ENCODE assay signal across 10 cellular contexts in genomic region chr4:108683479-108683878, GRCh38. TPM values are rescaled to one million over a fixed set of nuclear protein-coding genes. Genes with fewer than 3 reads are reported as not detected.
DNase-seq lines count a peak whose midpoint lies in the region; ATAC-seq and TF ChIP-seq lines count a peak whose summit lies in the region.
"Had no signal": no experiment of that assay in that cellular context is flagged by ENCODE, and none has a peak within 500 bp of the region (broad histone marks: within the 10 kb centered on the region; RNA-seq: fewer than 3 reads in every experiment).

No MANE protein-coding gene starts in this region.

- no peak for TF ChIP-seq POLR2A in HCT116 (IDR thresholded peaks at IDR 0.05; ENCODE audit: borderline replicate concordance, extremely low read depth, insufficient read depth, insufficient read length)

- H3K36me3 Mint-ChIP-seq in WTC11 (no peaks in the 10 kb centered on the region), endothelial cell (ENCODE audit: low read depth, unreplicated experiment) (no peaks in the 10 kb centered on the region)

- no peak overlapping the region for H3K27ac ChIP-seq in HCT116 (ENCODE audit: low read depth, low read length)
- H3K27ac ChIP-seq: spleen had no signal

- H3K4me1 Mint-ChIP-seq in WTC11 (no peaks in the 10 kb centered on the region), endothelial cell (ENCODE audit: unreplicated experiment) (no peaks in the 10 kb centered on the region)

- no peaks in the 10 kb centered on the region for H4K20me1 ChIP-seq in HCT116 (ENCODE audit: insufficient read depth)

- H3K4me1 ChIP-seq in HCT116 (ENCODE audit: control insufficient read depth in 1 of 2, insufficient read depth in 2 of 2, low read length in 2 of 2) = no peaks in the 10 kb centered on the region; a peak in 1 of 4 replicates
- H3K4me1 ChIP-seq: spleen had no signal

- peak; percentile 71; the same call in 1 of the 2 replicates for ATAC-seq in HCT116
- peak; percentile 63 for ATAC-seq in WTC11
- ATAC-seq in GM18519 (IDR thresholded peaks at IDR 0.05; ENCODE audit: low FRiP score, unreplicated experiment) = no peak

- no peak overlapping the region for H3K4me3 ChIP-seq in HCT116 (replicated peaks in 1 of 2; ENCODE audit: low read depth in 1 of 2, low read length in 2 of 2)
- H3K4me3 ChIP-seq: spleen had no signal

- RAD21 ChIA-PET in HCT116 (lab: Charles Lee; ENCODE audit: low non-redundant PET in 1 of 2, low total read pairs in 2 of 2, uncharacterized antibody in 2 of 2, unreplicated experiment in 2 of 2) = no interaction called here

- H3K27me3 ChIP-seq in HCT116 (ENCODE audit: insufficient read depth, low read length) = no peaks in the 10 kb centered on the region
- H3K27me3 ChIP-seq: spleen had no signal

- H3K9me3 ChIP-seq in HCT116 (ENCODE audit: control insufficient read depth in 1 of 2, insufficient read depth in 1 of 2, low read depth in 1 of 2, low read length in 2 of 2) = no peaks in the 10 kb centered on the region
- H3K9me3 ChIP-seq: spleen had no signal

- no peak overlapping the region for H3K27ac Mint-ChIP-seq in WTC11
- no peak overlapping the region for H3K27ac Mint-ChIP-seq in endothelial cell (ENCODE audit: unreplicated experiment)

- no peaks in the 10 kb centered on the region for H3K9me2 ChIP-seq in HCT116 (ENCODE audit: insufficient read depth)

- BruUV-seq in HCT116 (replicated peaks; lab: Mats Ljungman, UMichigan) = no TSS peak

- TF ChIP-seq RAD21 in HCT116 (IDR thresholded peaks at IDR 0.05; ENCODE audit: low read depth) = peak; percentile 53

- H3K36me3 ChIP-seq in HCT116 (ENCODE audit: control insufficient read depth in 1 of 2, insufficient read depth in 2 of 2, low read length in 2 of 2) = no peaks in the 10 kb centered on the region

- TF ChIP-seq CTCF in HCT116 (IDR thresholded peaks at IDR 0.05 in 2 of 3, conservative IDR thresholded peaks at IDR 0.05 in 1 of 3; ENCODE audit: borderline replicate concordance in 1 of 3, insufficient read depth in 1 of 3, low read depth in 2 of 3, low read length in 2 of 3) (peak; percentile 38 to 57 (median 48); a peak in 5 of 6 replicates), WTC11 (IDR thresholded peaks at IDR 0.05) (no peak), endothelial cell (IDR thresholded peaks at IDR 0.05; ENCODE audit: unreplicated experiment) (no peak)

- H3K9me3 Mint-ChIP-seq in WTC11 = no peaks in the 10 kb centered on the region
- no peaks in the 10 kb centered on the region for H3K9me3 Mint-ChIP-seq in endothelial cell (ENCODE audit: unreplicated experiment)

- POLR2A ChIA-PET in HCT116 (lab: Charles Lee) (no interaction called here), WTC11 (lab: Charles Lee) (no interaction called here)

- H3K27me3 Mint-ChIP-seq in WTC11 (ENCODE audit: low read depth) = no peaks in the 10 kb centered on the region
- no peaks in the 10 kb centered on the region for H3K27me3 Mint-ChIP-seq in endothelial cell (ENCODE audit: unreplicated experiment)

- no peak overlapping the region for H3K4me3 Mint-ChIP-seq in WTC11
- H3K4me3 Mint-ChIP-seq in endothelial cell (ENCODE audit: unreplicated experiment) = no peak overlapping the region

- H3K9ac ChIP-seq in HCT116 (ENCODE audit: low read length) = no peak overlapping the region

- intact Hi-C loops in HCT116 (cut with micrococcal nuclease) = loop anchor here (2.0 to 5.0 kb wide), 3 partner anchors 99 to 723 kb away; no protein-coding TSS in a partner anchor

- H3K79me2 ChIP-seq in HCT116 (ENCODE audit: insufficient read depth, low read length) = no peaks in the 10 kb centered on the region

- no peak overlapping the region for H2AFZ ChIP-seq in HCT116 (ENCODE audit: low read depth, low read length, poor library complexity, severe bottlenecking)

- no peak overlapping the region for H3K4me2 ChIP-seq in HCT116 (ENCODE audit: low read length)

- DNase-seq in AG20443 (ENCODE audit: low spot score) = peak; percentile 23
- peak; percentile 15 for DNase-seq in HCT116 (ENCODE audit: low read depth, low spot score)
- DNase-seq in WTC11 (ENCODE audit: low spot score) = no peak
- peak; percentile 39 for DNase-seq in kidney tubule cell (ENCODE audit: low spot score)
- DNase-seq in HuH-7 (ENCODE audit: low spot score) = no peak
- no peak for DNase-seq in endothelial cell (ENCODE audit: low spot score)
- DNase-seq in NCI-H1105 treated with DMSO at 0.1 percent for 48 hours (lab: John Stamatoyannopoulos, UW) = no peak
- DNase-seq: aorta, spleen had no signal

- CTCF ChIA-PET in HCT116 (lab: Charles Lee) (interaction anchor here (1.5 to 1.9 kb wide), 2 partner anchors 615 to 723 kb away, joined by 4 to 5 read pairs; no protein-coding TSS in a partner anchor), WTC11 (lab: Charles Lee) (interaction anchor here (1.2 kb wide), 1 partner anchor 66 kb away, joined by 3 read pairs; no protein-coding TSS in a partner anchor)

TF ChIP-seq in HCT116, 20 proteins besides CTCF, POLR2A, EP300 and RAD21 (continues in another document):
- no peak for TF ChIP-seq SIN3A (IDR thresholded peaks at IDR 0.05; ENCODE audit: low read depth)
- TF ChIP-seq FOSL1 (IDR thresholded peaks at IDR 0.05; ENCODE audit: low read depth) = no peak
- no peak for TF ChIP-seq EZH2 (IDR thresholded peaks at IDR 0.05)
- no peak for TF ChIP-seq TCF7L2 (IDR thresholded peaks at IDR 0.05; ENCODE audit: borderline replicate concordance, extremely low read depth, insufficient read depth, insufficient read length)
- no peak for TF ChIP-seq CBX3 (IDR thresholded peaks at IDR 0.05; ENCODE audit: low read depth)
- TF ChIP-seq SP1 (IDR thresholded peaks at IDR 0.05; ENCODE audit: low read depth) = no peak
- no peak for TF ChIP-seq ZNF274 (IDR thresholded peaks at IDR 0.05; ENCODE audit: low read depth, low read length)
- TF ChIP-seq ATF3 (IDR thresholded peaks at IDR 0.05) = no peak
- no peak for TF ChIP-seq EGR1 (IDR thresholded peaks at IDR 0.05; ENCODE audit: low read depth)
- no peak for TF ChIP-seq CEBPB (IDR thresholded peaks at IDR 0.05; ENCODE audit: low read depth)
- TF ChIP-seq ELF1 (IDR thresholded peaks at IDR 0.05; ENCODE audit: borderline replicate concordance, low read depth) = no peak
- TF ChIP-seq ZBTB33 (IDR thresholded peaks at IDR 0.05; ENCODE audit: extremely low read depth, insufficient replicate concordance, low read length) = no peak

TF ChIP-seq in WTC11, 78 proteins besides CTCF, POLR2A, EP300 and RAD21 (continues in another document):
- TF ChIP-seq AR (CRISPR knock-in tag; IDR thresholded peaks at IDR 0.05) = no peak
- TF ChIP-seq TEAD4 (CRISPR knock-in tag; IDR thresholded peaks at IDR 0.05) = no peak
- no peak for TF ChIP-seq ETV6 (CRISPR knock-in tag; IDR thresholded peaks at IDR 0.05)
- TF ChIP-seq TEAD1 (CRISPR knock-in tag; IDR thresholded peaks at IDR 0.05) = no peak
- no peak for TF ChIP-seq NFYB (CRISPR knock-in tag; conservative IDR thresholded peaks at IDR 0.05; ENCODE audit: low read depth)
- TF ChIP-seq JUN (CRISPR knock-in tag; IDR thresholded peaks at IDR 0.05) = no peak
- no peak for TF ChIP-seq ATF3 (CRISPR knock-in tag; conservative IDR thresholded peaks at IDR 0.05)
- TF ChIP-seq ZMAT4 (CRISPR knock-in tag; IDR thresholded peaks at IDR 0.05) = no peak
- TF ChIP-seq HMGA2 (CRISPR knock-in tag; IDR thresholded peaks at IDR 0.05) = no peak

RNA-seq across cellular contexts. Expression of gene OSTC, which starts 33.1 kb away (rescaled TPM):
- total RNA-seq in HCT116 (2021; ENCODE audit: unreplicated experiment) (105 TPM), WTC11 (2021) (123 to 132 TPM (median 125 TPM) in 3 replicates), endothelial cell (ENCODE audit: unreplicated experiment) (191 TPM)
- polyA plus RNA-seq in HCT116 (2012) = 61.1 and 64.0 TPM in 2 replicates

Comparison
In these comparisons a context has a peak if more than half of its experiments do, and no peak if none do; other contexts are left out.
1. DNase-seq: peak in AG20443 (single experiment), HCT116 (single experiment) and kidney tubule cell (single experiment); none in WTC11 (single experiment), HuH-7 (single experiment), endothelial cell (single experiment) and NCI-H1105 treated with DMSO at 0.1 percent for 48 hours (single experiment).
2. CTCF ChIP-seq: peak in HCT116 (3 of 3); none in WTC11 (single experiment) and endothelial cell (single experiment).